In the genomic region with DNA sequence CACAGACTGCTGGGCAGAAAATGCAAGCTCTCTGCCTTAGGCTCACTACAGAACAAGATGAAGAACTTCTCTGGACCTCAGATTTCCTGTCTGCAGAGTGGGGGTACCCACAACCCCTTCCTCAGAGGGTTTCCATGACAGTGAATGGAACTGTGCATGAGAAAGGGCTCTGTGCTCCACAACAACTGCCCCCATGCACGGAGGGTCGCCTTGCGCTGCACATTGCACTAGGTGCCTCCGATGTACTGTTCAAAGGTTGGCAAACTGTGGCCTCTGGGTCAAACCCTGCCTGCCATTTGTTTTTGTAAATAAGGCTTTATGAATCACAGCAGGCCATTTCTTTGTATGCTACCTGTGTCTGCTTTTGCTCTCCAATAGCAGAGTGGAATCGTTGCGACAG, we compare ENCODE assay signal across 1 cellular context.
TF ChIP-seq lines count a peak whose summit lies in the region.

No MANE protein-coding gene starts in this region.

TF ChIP-seq in WTC11, 78 proteins besides CTCF, POLR2A, EP300 and RAD21 (continued from another document):
- TF ChIP-seq, protein P1, sequence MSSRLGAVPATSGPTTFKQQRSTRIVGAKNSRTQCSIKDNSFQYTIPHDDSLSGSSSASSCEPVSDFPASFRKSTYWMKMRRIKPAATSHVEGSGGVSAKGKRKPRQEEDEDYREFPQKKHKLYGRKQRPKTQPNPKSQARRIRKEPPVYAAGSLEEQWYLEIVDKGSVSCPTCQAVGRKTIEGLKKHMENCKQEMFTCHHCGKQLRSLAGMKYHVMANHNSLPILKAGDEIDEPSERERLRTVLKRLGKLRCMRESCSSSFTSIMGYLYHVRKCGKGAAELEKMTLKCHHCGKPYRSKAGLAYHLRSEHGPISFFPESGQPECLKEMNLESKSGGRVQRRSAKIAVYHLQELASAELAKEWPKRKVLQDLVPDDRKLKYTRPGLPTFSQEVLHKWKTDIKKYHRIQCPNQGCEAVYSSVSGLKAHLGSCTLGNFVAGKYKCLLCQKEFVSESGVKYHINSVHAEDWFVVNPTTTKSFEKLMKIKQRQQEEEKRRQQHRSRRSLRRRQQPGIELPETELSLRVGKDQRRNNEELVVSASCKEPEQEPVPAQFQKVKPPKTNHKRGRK (CRISPR knock-in tag; IDR thresholded peaks at IDR 0.05; ENCODE audit: borderline replicate concordance): no peak
- TF ChIP-seq, protein P2, sequence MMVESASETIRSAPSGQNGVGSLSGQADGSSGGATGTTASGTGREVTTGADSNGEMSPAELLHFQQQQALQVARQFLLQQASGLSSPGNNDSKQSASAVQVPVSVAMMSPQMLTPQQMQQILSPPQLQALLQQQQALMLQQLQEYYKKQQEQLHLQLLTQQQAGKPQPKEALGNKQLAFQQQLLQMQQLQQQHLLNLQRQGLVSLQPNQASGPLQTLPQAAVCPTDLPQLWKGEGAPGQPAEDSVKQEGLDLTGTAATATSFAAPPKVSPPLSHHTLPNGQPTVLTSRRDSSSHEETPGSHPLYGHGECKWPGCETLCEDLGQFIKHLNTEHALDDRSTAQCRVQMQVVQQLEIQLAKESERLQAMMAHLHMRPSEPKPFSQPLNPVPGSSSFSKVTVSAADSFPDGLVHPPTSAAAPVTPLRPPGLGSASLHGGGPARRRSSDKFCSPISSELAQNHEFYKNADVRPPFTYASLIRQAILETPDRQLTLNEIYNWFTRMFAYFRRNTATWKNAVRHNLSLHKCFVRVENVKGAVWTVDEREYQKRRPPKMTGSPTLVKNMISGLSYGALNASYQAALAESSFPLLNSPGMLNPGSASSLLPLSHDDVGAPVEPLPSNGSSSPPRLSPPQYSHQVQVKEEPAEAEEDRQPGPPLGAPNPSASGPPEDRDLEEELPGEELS (CRISPR knock-in tag; IDR thresholded peaks at IDR 0.05): no peak
- TF ChIP-seq STAT6 (CRISPR knock-in tag; conservative IDR thresholded peaks at IDR 0.05; ENCODE audit: low read depth) (no peak), ARID4B (CRISPR knock-in tag; IDR thresholded peaks at IDR 0.05; ENCODE audit: borderline replicate concordance) (no peak), ZBTB21 (CRISPR knock-in tag; IDR thresholded peaks at IDR 0.05; ENCODE audit: borderline replicate concordance) (no peak), KAT7 (CRISPR knock-in tag; IDR thresholded peaks at IDR 0.05; ENCODE audit: borderline replicate concordance) (no peak), EMX1 (CRISPR knock-in tag; IDR thresholded peaks at IDR 0.05) (no peak), ATF1 (CRISPR knock-in tag; IDR thresholded peaks at IDR 0.05) (no peak), USF1 (CRISPR knock-in tag; IDR thresholded peaks at IDR 0.05) (no peak), ZNF423 (CRISPR knock-in tag; IDR thresholded peaks at IDR 0.05) (no peak), FOXP1 (CRISPR knock-in tag; IDR thresholded peaks at IDR 0.05; ENCODE audit: borderline replicate concordance) (no peak), CBFB (CRISPR knock-in tag; IDR thresholded peaks at IDR 0.05; ENCODE audit: low read depth) (no peak)
- TF ChIP-seq, protein P3, sequence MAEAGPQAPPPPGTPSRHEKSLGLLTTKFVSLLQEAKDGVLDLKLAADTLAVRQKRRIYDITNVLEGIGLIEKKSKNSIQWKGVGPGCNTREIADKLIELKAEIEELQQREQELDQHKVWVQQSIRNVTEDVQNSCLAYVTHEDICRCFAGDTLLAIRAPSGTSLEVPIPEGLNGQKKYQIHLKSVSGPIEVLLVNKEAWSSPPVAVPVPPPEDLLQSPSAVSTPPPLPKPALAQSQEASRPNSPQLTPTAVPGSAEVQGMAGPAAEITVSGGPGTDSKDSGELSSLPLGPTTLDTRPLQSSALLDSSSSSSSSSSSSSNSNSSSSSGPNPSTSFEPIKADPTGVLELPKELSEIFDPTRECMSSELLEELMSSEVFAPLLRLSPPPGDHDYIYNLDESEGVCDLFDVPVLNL (CRISPR knock-in tag; IDR thresholded peaks at IDR 0.05; ENCODE audit: borderline replicate concordance, low read depth): no peak
- TF ChIP-seq, protein P4, sequence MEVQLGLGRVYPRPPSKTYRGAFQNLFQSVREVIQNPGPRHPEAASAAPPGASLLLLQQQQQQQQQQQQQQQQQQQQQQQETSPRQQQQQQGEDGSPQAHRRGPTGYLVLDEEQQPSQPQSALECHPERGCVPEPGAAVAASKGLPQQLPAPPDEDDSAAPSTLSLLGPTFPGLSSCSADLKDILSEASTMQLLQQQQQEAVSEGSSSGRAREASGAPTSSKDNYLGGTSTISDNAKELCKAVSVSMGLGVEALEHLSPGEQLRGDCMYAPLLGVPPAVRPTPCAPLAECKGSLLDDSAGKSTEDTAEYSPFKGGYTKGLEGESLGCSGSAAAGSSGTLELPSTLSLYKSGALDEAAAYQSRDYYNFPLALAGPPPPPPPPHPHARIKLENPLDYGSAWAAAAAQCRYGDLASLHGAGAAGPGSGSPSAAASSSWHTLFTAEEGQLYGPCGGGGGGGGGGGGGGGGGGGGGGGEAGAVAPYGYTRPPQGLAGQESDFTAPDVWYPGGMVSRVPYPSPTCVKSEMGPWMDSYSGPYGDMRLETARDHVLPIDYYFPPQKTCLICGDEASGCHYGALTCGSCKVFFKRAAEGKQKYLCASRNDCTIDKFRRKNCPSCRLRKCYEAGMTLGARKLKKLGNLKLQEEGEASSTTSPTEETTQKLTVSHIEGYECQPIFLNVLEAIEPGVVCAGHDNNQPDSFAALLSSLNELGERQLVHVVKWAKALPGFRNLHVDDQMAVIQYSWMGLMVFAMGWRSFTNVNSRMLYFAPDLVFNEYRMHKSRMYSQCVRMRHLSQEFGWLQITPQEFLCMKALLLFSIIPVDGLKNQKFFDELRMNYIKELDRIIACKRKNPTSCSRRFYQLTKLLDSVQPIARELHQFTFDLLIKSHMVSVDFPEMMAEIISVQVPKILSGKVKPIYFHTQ (CRISPR knock-in tag; IDR thresholded peaks at IDR 0.05): no peak
- TF ChIP-seq, protein P5, sequence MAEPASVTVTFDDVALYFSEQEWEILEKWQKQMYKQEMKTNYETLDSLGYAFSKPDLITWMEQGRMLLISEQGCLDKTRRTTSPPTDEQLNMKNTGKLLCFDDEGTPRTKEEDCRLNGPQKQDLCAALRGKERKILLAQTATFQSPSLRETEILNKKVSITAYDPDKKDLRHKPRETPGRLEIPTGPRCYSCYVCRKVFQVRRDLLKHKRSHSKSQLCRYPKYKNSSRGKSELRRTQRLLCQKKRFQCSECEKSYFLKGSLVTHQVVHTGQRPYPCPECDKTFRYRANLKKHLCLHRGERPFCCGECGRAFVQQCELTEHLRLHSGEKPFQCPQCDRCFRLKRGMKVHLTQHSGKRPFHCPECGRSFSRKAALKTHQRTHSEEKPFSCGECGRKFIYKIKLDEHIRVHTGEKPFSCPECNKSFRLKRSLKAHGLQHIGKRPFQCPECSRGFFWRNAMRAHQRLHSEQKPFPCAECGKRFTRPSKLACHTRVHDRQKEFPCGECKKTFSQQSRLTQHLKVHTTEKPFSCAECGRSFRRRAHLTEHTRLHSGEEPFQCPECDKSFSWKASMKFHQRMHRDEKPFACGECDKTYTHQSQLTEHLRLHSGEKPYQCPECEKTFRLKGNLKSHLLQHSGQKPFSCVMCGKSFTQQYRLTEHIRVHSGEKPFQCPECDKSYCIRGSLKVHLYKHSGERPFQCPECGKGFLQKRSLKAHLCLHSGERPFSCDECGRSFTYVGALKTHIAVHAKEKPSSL (CRISPR knock-in tag; conservative IDR thresholded peaks at IDR 0.05): no peak
